ENCODE assay signal across 19 cellular contexts in the genomic region with DNA sequence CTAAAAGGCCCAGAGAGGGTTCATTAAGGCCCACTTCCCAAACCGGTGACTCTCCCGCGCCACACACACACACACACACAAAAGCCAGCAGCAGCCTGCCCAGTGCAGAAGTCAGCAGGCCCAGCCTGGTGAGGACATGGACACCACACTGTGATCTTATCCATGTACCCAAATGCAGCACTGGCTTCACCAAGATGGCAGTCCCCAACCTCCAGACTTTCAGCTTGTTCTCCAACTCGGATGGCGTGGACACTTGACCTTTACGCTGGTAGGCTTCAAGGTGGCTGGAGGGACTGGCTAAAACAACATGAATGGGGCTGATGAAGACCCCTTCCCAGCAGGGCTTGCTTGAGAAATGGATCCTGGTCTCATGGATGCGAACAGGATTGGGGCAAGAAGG. TPM values are rescaled to one million over a fixed set of nuclear protein-coding genes. Genes with fewer than 3 reads are reported as not detected.
A peak's percentile ranks its signal among the peaks of the same experiment; 100 is the strongest.
DNase-seq lines count a peak whose midpoint lies in the region; ATAC-seq, FAIRE-seq and TF ChIP-seq lines count a peak whose summit lies in the region.
"Had no signal": no experiment of that assay in that cellular context is flagged by ENCODE, and none has a peak within 500 bp of the region (broad histone marks: within the 10 kb centered on the region; RNA-seq: fewer than 3 reads in every experiment).

No MANE protein-coding gene starts in this region.

- H3K4me1 ChIP-seq in right lobe of liver (peaks cover 0 to 17% (median 4%) of the 10 kb centered on the region in 4 donors), HepG2 (ENCODE audit: insufficient read depth, low read length) (peaks cover 21% of the 10 kb centered on the region), muscle layer of colon (ENCODE audit: insufficient read depth, low read length) (peaks cover 100% of the 10 kb centered on the region), stomach (peaks cover 38 to 99% (median 71%) of the 10 kb centered on the region in 4 donors)

- intact Hi-C loops in right lobe of liver (cut with DNase I) = no loop called here
- intact Hi-C loops in HepG2 (cut with micrococcal nuclease; ENCODE audit: unreplicated experiment) = no loop called here
- intact Hi-C loops in stomach (cut with DNase I; ENCODE audit: low total_unique reads) = no loop called here

- in situ Hi-C loops in HepG2 (cut with HindIII; ENCODE audit: extremely low pct_ligation_motif_present, low pct_unique_long_range_greater_than_20kb) = no loop called here

- no peaks in the 10 kb centered on the region for H3K79me2 ChIP-seq in HepG2 (ENCODE audit: insufficient read depth, low read length)

- CTCF ChIA-PET in HepG2 (lab: Yijun Ruan, JAX; ENCODE audit: low intra/inter-chr PET ratio, low total read pairs) = no interaction called here
- CTCF ChIA-PET in activated CD8-positive, alpha-beta memory T cell treated with anti-CD3 and anti-CD28 coated beads, Interleukin-2, amount 10 ng/mL, durations not matched to agents 7 days and 5 days (lab: Charles Lee) = no interaction called here

- no peak overlapping the region for H2AFZ ChIP-seq in HepG2 (ENCODE audit: low read length)
- H2AFZ ChIP-seq: GM23248 had no signal

- TF ChIP-seq RAD21 in HepG2 (CRISPR knock-in tag; IDR thresholded peaks at IDR 0.05) = no peak

- ATAC-seq in right lobe of liver (no peak), HepG2 (no peak), HG03175 (IDR thresholded peaks at IDR 0.05; ENCODE audit: unreplicated experiment) (no peak), HG03432 (IDR thresholded peaks at IDR 0.05; ENCODE audit: unreplicated experiment) (no peak)
- no peak for ATAC-seq in activated CD8-positive, alpha-beta memory T cell treated with anti-CD3 and anti-CD28 coated beads, Interleukin-2, amount 10 ng/mL, durations not matched to agents 7 days and 5 days
- ATAC-seq: activated T-helper 17 cell treated with anti-CD3 and anti-CD28 coated beads, Interleukin-2, amount 50 U/mL, for 72 hours; esophagus mucosa; naive thymus-derived CD4-positive, alpha-beta T cell had no signal

- peaks cover under 1% of the 10 kb centered on the region for H3K4me1 Mint-ChIP-seq in activated CD8-positive, alpha-beta memory T cell treated with anti-CD3 and anti-CD28 coated beads, Interleukin-2, amount 10 ng/mL, durations not matched to agents 7 days and 5 days
- H3K4me1 Mint-ChIP-seq: activated T-helper 17 cell treated with anti-CD3 and anti-CD28 coated beads, Interleukin-2, amount 50 U/mL, for 72 hours had no signal

- no peak overlapping the region for H3K9ac ChIP-seq in HepG2 (ENCODE audit: insufficient read depth, low read depth, low read length)
- no peak overlapping the region for H3K9ac ChIP-seq in muscle layer of colon (ENCODE audit: low read length)
- H3K9ac ChIP-seq: GM23248 had no signal

- WGBS in right lobe of liver (ENCODE audit: insufficient coverage, low coverage, low lambda C conversion rate, missing lambda C conversion rate) = 90% methylated on average over 4 of the region's 7 CpGs
- WGBS in HepG2 (ENCODE audit: low lambda C conversion rate) = 62% methylated on average over 7 of the region's 7 CpGs
- WGBS in stomach, 5 donors = 94 to 96% (median 95%) methylated on average over 7 of the region's 7 CpGs

- H3K27me3 ChIP-seq in right lobe of liver (no peaks in the 10 kb centered on the region), HepG2 (ENCODE audit: control insufficient read depth in 1 of 2, insufficient read depth in 2 of 2, low read length in 2 of 2) (peaks cover 8 to 85% of the 10 kb centered on the region in 2 experiments; a peak in 4 of 5 replicates), muscle layer of colon (ENCODE audit: control insufficient read depth in 1 of 2, insufficient read depth in 2 of 2, low read length in 2 of 2) (no peaks in the 10 kb centered on the region), stomach (no peaks in the 10 kb centered on the region)

- H3K9me3 Mint-ChIP-seq in activated CD8-positive, alpha-beta memory T cell treated with anti-CD3 and anti-CD28 coated beads, Interleukin-2, amount 10 ng/mL, durations not matched to agents 7 days and 5 days (ENCODE audit: low read depth) = no peaks in the 10 kb centered on the region
- H3K9me3 Mint-ChIP-seq: activated T-helper 17 cell treated with anti-CD3 and anti-CD28 coated beads, Interleukin-2, amount 50 U/mL, for 72 hours; naive thymus-derived CD4-positive, alpha-beta T cell had no signal

- FAIRE-seq in HepG2 (lab: Jason Lieb, UNC) = no peak
- FAIRE-seq: GM19239 had no signal

- TF ChIP-seq CTCF in right lobe of liver (IDR thresholded peaks at IDR 0.05) = no peak
- TF ChIP-seq CTCF in HepG2 (CRISPR knock-in tag; IDR thresholded peaks at IDR 0.05) = no peak
- TF ChIP-seq CTCF in stomach (IDR thresholded peaks at IDR 0.05) = no peak

- H3K27ac ChIP-seq in right lobe of liver (peak overlapping the region in 1 of 3 donors; percentile 13), HepG2 (ENCODE audit: extremely low read length, insufficient read depth, low read length) (no peak overlapping the region), muscle layer of colon (ENCODE audit: low read depth, low read length) (peak overlapping the region; percentile 91), stomach (peak overlapping the region in 4 of 5 donors; percentile 78 to 83 (median 80))
- H3K27ac ChIP-seq: GM23248 had no signal

- no peak for TF ChIP-seq EP300 in HepG2 (IDR thresholded peaks at IDR 0.05; ENCODE audit: low read depth in 2 of 2, low read length in 2 of 2)
- no peak for TF ChIP-seq EP300 in HepG2 (CRISPR knock-in tag; IDR thresholded peaks at IDR 0.05; ENCODE audit: borderline replicate concordance)
- TF ChIP-seq EP300 in stomach (IDR thresholded peaks at IDR 0.05) = no peak

- H3K36me3 ChIP-seq in right lobe of liver (no peaks in the 10 kb centered on the region), HepG2 (replicated peaks in 1 of 2; ENCODE audit: control insufficient read depth in 1 of 2, insufficient read depth in 2 of 2, low read length in 2 of 2) (no peaks in the 10 kb centered on the region), muscle layer of colon (ENCODE audit: insufficient read depth, low read length) (no peaks in the 10 kb centered on the region), stomach (no peaks in the 10 kb centered on the region)

- BruUV-seq in HepG2 (replicated peaks; lab: Mats Ljungman, UMichigan) = no TSS peak

- no peaks in the 10 kb centered on the region for H4K20me1 ChIP-seq in HepG2 (ENCODE audit: insufficient read depth, low read length)

- H3K27ac Mint-ChIP-seq in activated CD8-positive, alpha-beta memory T cell treated with anti-CD3 and anti-CD28 coated beads, Interleukin-2, amount 10 ng/mL, durations not matched to agents 7 days and 5 days = no peak overlapping the region
- H3K27ac Mint-ChIP-seq: activated T-helper 17 cell treated with anti-CD3 and anti-CD28 coated beads, Interleukin-2, amount 50 U/mL, for 72 hours; naive thymus-derived CD4-positive, alpha-beta T cell had no signal

- no peak for TF ChIP-seq POLR2A in right lobe of liver (IDR thresholded peaks at IDR 0.05)
- TF ChIP-seq POLR2A in HepG2 (IDR thresholded peaks at IDR 0.05; ENCODE audit: insufficient read depth in 1 of 2, low read depth in 2 of 2, low read length in 2 of 2) = no peak
- no peak for TF ChIP-seq POLR2A in stomach (IDR thresholded peaks at IDR 0.05)

- peaks cover 4% of the 10 kb centered on the region for H3K27me3 Mint-ChIP-seq in activated CD8-positive, alpha-beta memory T cell treated with anti-CD3 and anti-CD28 coated beads, Interleukin-2, amount 10 ng/mL, durations not matched to agents 7 days and 5 days

- DNase-seq in right lobe of liver (peak in 2 of 3 donors; percentile 23 to 27), HepG2 (ENCODE audit: low spot score) (no peak), stomach (no peak), NOMO-1 treated with dmso at 0.1 percent for 144 hours (lab: John Stamatoyannopoulos, UW; ENCODE audit: unreplicated experiment) (no peak)
- no peak for DNase-seq in activated CD8-positive, alpha-beta memory T cell treated with anti-CD3 and anti-CD28 coated beads, Interleukin-2, amount 10 ng/mL, durations not matched to agents 7 days and 5 days
- DNase-seq: ACHN; central memory CD4-positive, alpha-beta T cell; effector CD4-positive, alpha-beta T cell; GM23248; naive thymus-derived CD4-positive, alpha-beta T cell; NCI-H1105 treated with DMSO at 0.1 percent for 48 hours; SHP77 had no signal

- no peaks in the 10 kb centered on the region for H3K9me3 ChIP-seq in right lobe of liver
- no peaks in the 10 kb centered on the region for H3K9me3 ChIP-seq in HepG2 (ENCODE audit: low read length)
- no peaks in the 10 kb centered on the region for H3K9me3 ChIP-seq in muscle layer of colon (ENCODE audit: low read length)
- H3K9me3 ChIP-seq in stomach = no peaks in the 10 kb centered on the region

- POLR2A ChIA-PET in HepG2 (lab: Yijun Ruan, JAX) = no interaction called here

- H3K36me3 Mint-ChIP-seq in activated CD8-positive, alpha-beta memory T cell treated with anti-CD3 and anti-CD28 coated beads, Interleukin-2, amount 10 ng/mL, durations not matched to agents 7 days and 5 days = no peaks in the 10 kb centered on the region
- H3K36me3 Mint-ChIP-seq: naive thymus-derived CD4-positive, alpha-beta T cell had no signal

- H3K4me3 ChIP-seq in right lobe of liver = no peak overlapping the region
- H3K4me3 ChIP-seq in HepG2 (replicated peaks in 1 of 3; ENCODE audit: insufficient read depth in 1 of 3, low read depth in 2 of 3, low read length in 3 of 3) = no peak overlapping the region
- no peak overlapping the region for H3K4me3 ChIP-seq in muscle layer of colon (ENCODE audit: low read depth in 1 of 2, low read length in 2 of 2)
- H3K4me3 ChIP-seq in stomach = no peak overlapping the region
- H3K4me3 ChIP-seq: GM23248 had no signal

- H3K4me2 ChIP-seq in HepG2 (ENCODE audit: low read depth, low read length) = no peak overlapping the region

- H3K4me3 Mint-ChIP-seq in activated CD8-positive, alpha-beta memory T cell treated with anti-CD3 and anti-CD28 coated beads, Interleukin-2, amount 10 ng/mL, durations not matched to agents 7 days and 5 days = no peak overlapping the region
- H3K4me3 Mint-ChIP-seq: activated T-helper 17 cell treated with anti-CD3 and anti-CD28 coated beads, Interleukin-2, amount 50 U/mL, for 72 hours; naive thymus-derived CD4-positive, alpha-beta T cell had no signal

RNA-seq across cellular contexts. Expression of a gene that starts 50.4 kb away (rescaled TPM):
- total RNA-seq in right lobe of liver (100 to 1,000 TPM in 3 of 6 experiments, 10 to 100 TPM in 3; 68.4 to 209 (median 99.2) TPM), HepG2 (2016; rRNA removed; fragmentation: Illumina TruSeq; extraction: Trizol) (1.9 TPM in 2 replicates), stomach (100 to 1,000 TPM; 145 to 682 (median 198) TPM)
- 0.51 and 0.71 TPM in 2 replicates for total RNA-seq in HepG2 (2016; cell fraction: cytosol; rRNA removed; fragmentation: Illumina TruSeq; extraction: Trizol; ENCODE audit: low read depth)
- 1.1 and 1.7 TPM in 2 replicates for total RNA-seq in HepG2 (2016; cell fraction: insoluble cytoplasmic fraction; rRNA removed; fragmentation: Illumina TruSeq; extraction: Trizol)
- total RNA-seq in HepG2 (2016; cell fraction: membrane; rRNA removed; fragmentation: Illumina TruSeq; extraction: Trizol) = 1.9 and 2.2 TPM in 2 replicates
- 3.7 and 4.7 TPM in 2 replicates for total RNA-seq in HepG2 (2016; cell fraction: nucleus; rRNA removed; fragmentation: Illumina TruSeq; extraction: Trizol)
- polyA plus RNA-seq in HepG2 (2011; rRNA removed) (118 and 127 TPM in 2 replicates), stomach (10 to 100 TPM; 18.5 to 44.9 (median 33.2) TPM)
- 72.1 and 78.8 TPM in 2 replicates for polyA plus RNA-seq in HepG2 (2011; cell fraction: cytosol; rRNA removed)
- polyA plus RNA-seq in HepG2 (2011; cell fraction: nucleus; rRNA removed) = 302 and 373 TPM in 2 replicates
- polyA plus RNA-seq in HepG2 (2012) = 63.6 and 87.8 TPM in 2 replicates
- polyA plus RNA-seq in HepG2 (2016; cell fraction: cytosol; fragmentation: Illumina TruSeq; extraction: Trizol; ENCODE audit: low read depth) = 0.35 and 0.62 TPM in 2 replicates
- polyA plus RNA-seq in HepG2 (2016; cell fraction: insoluble cytoplasmic fraction; fragmentation: Illumina TruSeq; extraction: Trizol; ENCODE audit: low read depth) = 1.3 and 1.7 TPM in 2 replicates
- polyA plus RNA-seq in HepG2 (2016; cell fraction: membrane; fragmentation: Illumina TruSeq; extraction: Trizol; ENCODE audit: low read depth) = 0.73 and 0.90 TPM in 2 replicates
- 1.9 and 2.0 TPM in 2 replicates for polyA plus RNA-seq in HepG2 (2016; cell fraction: nucleus; fragmentation: Illumina TruSeq; extraction: Trizol; ENCODE audit: insufficient read depth, low read depth)
- 3.6 and 445 TPM in 2 replicates for polyA minus RNA-seq in HepG2 (2011; rRNA and poly(A)+ RNA removed; ENCODE audit: low replicate concordance)
- polyA minus RNA-seq in HepG2 (2011; cell fraction: cytosol; rRNA and poly(A)+ RNA removed) = 116 and 155 TPM in 2 replicates
- 504 and 544 TPM in 2 replicates for polyA minus RNA-seq in HepG2 (2011; cell fraction: nucleus; rRNA and poly(A)+ RNA removed)
- 1 to 10 TPM; 1.4 to 4.4 TPM for total RNA-seq in activated CD8-positive, alpha-beta memory T cell treated with anti-CD3 and anti-CD28 coated beads, Interleukin-2, amount 10 ng/mL, durations not matched to agents 7 days and 5 days
- total RNA-seq: G401 had no signal
- polyA plus RNA-seq: naive thymus-derived CD4-positive, alpha-beta T cell had no signal

Comparison
In these comparisons a context has a peak if more than half of its experiments do, and no peak if none do; other contexts are left out.
1. DNase-seq: peak in right lobe of liver (2 of 3); none in HepG2 (single experiment), stomach (single experiment), NOMO-1 treated with dmso at 0.1 percent for 144 hours (single experiment) and activated CD8-positive, alpha-beta memory T cell treated with anti-CD3 and anti-CD28 coated beads, Interleukin-2, amount 10 ng/mL, durations not matched to agents 7 days and 5 days (single experiment).
2. RNA of a gene that starts 50.4 kb away (total RNA-seq): 145 to 682 TPM in stomach and 68.4 to 209 TPM in right lobe of liver; 1.4 to 4.4 TPM in activated CD8-positive, alpha-beta memory T cell treated with anti-CD3 and anti-CD28 coated beads, Interleukin-2, amount 10 ng/mL, durations not matched to agents 7 days and 5 days and 0.51 to 4.7 TPM in HepG2; every median in the first group is over 10 times any median in the second.